ENCODE assay signal across 1 cellular context in the genomic region with DNA sequence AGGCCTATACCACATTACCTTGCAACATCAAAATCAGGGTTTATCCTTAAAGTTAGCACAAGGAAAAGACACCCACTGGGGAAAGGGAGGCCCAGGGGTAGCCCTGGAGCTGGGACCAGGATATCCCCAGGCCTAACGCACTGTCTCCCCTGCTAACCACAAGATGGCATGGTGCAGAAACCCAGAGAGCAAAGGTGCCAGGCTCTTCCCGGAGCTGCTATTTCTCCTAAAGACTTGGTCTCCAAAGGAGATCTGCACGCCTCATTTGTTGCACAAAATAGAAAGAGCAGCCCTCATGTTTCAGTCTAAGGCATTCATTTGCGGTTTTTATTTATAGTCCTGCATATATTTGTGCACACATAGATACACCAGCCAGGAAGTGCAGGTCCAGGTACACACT.
TF ChIP-seq lines count a peak whose summit lies in the region.

No MANE protein-coding gene starts in this region.

TF ChIP-seq in HepG2, 621 proteins besides CTCF, POLR2A, EP300 and RAD21 (continued from another document):
- TF ChIP-seq, protein P1, sequence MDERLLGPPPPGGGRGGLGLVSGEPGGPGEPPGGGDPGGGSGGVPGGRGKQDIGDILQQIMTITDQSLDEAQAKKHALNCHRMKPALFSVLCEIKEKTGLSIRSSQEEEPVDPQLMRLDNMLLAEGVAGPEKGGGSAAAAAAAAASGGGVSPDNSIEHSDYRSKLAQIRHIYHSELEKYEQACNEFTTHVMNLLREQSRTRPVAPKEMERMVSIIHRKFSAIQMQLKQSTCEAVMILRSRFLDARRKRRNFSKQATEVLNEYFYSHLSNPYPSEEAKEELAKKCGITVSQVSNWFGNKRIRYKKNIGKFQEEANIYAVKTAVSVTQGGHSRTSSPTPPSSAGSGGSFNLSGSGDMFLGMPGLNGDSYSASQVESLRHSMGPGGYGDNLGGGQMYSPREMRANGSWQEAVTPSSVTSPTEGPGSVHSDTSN (CRISPR knock-in tag; IDR thresholded peaks at IDR 0.05), result no peak
- no peak for TF ChIP-seq NAIF1 (CRISPR knock-in tag; IDR thresholded peaks at IDR 0.05; ENCODE audit: borderline replicate concordance)
- no peak for TF ChIP-seq CEBPB (IDR thresholded peaks at IDR 0.05; ENCODE audit: borderline replicate concordance, low read depth, low read length)
- no peak for TF ChIP-seq ZBTB42 (CRISPR knock-in tag; IDR thresholded peaks at IDR 0.05)
- TF ChIP-seq ZNF234 (CRISPR knock-in tag; conservative IDR thresholded peaks at IDR 0.05), result no peak
- TF ChIP-seq ZNF256 (CRISPR knock-in tag; conservative IDR thresholded peaks at IDR 0.05), result no peak
- TF ChIP-seq TRIM24 (CRISPR knock-in tag; IDR thresholded peaks at IDR 0.05), result no peak
